ENCODE assay signal across 12 cellular contexts in genomic region chr12:105288311-105288996, GRCh38.
"Had no signal": no experiment of that assay in that cellular context is flagged by ENCODE, and none has a peak within 500 bp of the region (broad histone marks: within the 10 kb centered on the region; RNA-seq: fewer than 3 reads in every experiment).

No MANE protein-coding gene starts in this region.

- H3K4me3 ChIP-seq: right atrium auricular region, skin epidermis, upper lobe of right lung had no signal

- H3K9me3 ChIP-seq: right atrium auricular region, upper lobe of right lung had no signal

- H3K4me1 ChIP-seq: right atrium auricular region, upper lobe of right lung had no signal

- H3K27me3 ChIP-seq: right atrium auricular region had no signal

- DNase-seq: activated naive CD4-positive, alpha-beta T cell treated with Interleukin-2 at 50 U/mL for 16 hours; activated naive CD8-positive, alpha-beta T cell treated with anti-CD3 and anti-CD28 coated beads, Interleukin-2, amount 50 U/mL, for 24 hours; aorta; endodermal cell; islet precursor cell; mammary epithelial cell; natural killer cell; stimulated activated CD4-positive, alpha-beta T cell treated with anti-CD3 and anti-CD28 coated beads, Interleukin-4, amount 100 ng/mL, for 24 hours; stimulated activated naive CD8-positive, alpha-beta T cell treated with anti-CD3 and anti-CD28 coated beads, Interleukin-15, amount 100 ng/mL, for 72 hours; upper lobe of right lung had no signal

- H3K36me3 ChIP-seq: right atrium auricular region, upper lobe of right lung had no signal

- H3K27ac ChIP-seq: right atrium auricular region, skin epidermis, upper lobe of right lung had no signal
